Comparison of ENCODE assay signal across 10 cellular contexts in the genomic region with DNA sequence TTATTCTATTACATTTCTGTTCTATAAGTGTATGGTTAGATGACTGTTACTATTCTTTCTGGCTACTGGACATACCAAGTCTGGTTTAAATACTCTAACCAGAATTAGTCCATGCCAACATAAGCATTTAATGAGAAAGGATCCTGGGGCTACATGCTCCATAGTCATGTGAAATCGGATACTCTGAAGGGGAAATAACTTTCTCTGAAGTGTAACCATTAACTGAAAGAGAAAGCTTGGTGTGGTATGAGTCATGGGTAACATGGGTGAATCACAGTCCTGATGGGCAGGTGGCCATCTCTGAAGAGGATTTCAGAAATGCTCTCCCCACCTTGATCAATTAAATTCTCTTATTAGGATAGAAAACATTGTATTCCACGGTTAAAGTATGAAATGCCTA.
DNase-seq lines count a peak whose midpoint lies in the region; ATAC-seq, FAIRE-seq and TF ChIP-seq lines count a peak whose summit lies in the region.
"Had no signal": no experiment of that assay in that cellular context is flagged by ENCODE, and none has a peak within 500 bp of the region (broad histone marks: within the 10 kb centered on the region; RNA-seq: fewer than 3 reads in every experiment).

No MANE protein-coding gene starts in this region.

- H2AFZ ChIP-seq in GM23338, result no peak overlapping the region

- H3K27ac ChIP-seq in GM23338 (ENCODE audit: low read depth), result no peak overlapping the region
- H3K27ac ChIP-seq: C4-2B had no signal

- no peaks in the 10 kb centered on the region for H3K27me3 Mint-ChIP-seq in activated CD8-positive, alpha-beta T cell treated with anti-CD3 and anti-CD28 coated beads for 36 hours
- no peaks in the 10 kb centered on the region for H3K27me3 Mint-ChIP-seq in activated CD8-positive, alpha-beta T cell treated with anti-CD3 and anti-CD28 coated beads, Interleukin-2, amount 10 ng/mL, durations not matched to agents 7 days and 5 days (ENCODE audit: low read depth)
- peaks cover 4% of the 10 kb centered on the region for H3K27me3 Mint-ChIP-seq in GM23338 (ENCODE audit: insufficient read depth, low read depth, poor library complexity)

- H3K36me3 Mint-ChIP-seq in activated CD8-positive, alpha-beta T cell treated with anti-CD3 and anti-CD28 coated beads for 36 hours (ENCODE audit: low read depth), result peaks cover 3% of the 10 kb centered on the region
- H3K36me3 Mint-ChIP-seq in activated CD8-positive, alpha-beta T cell treated with anti-CD3 and anti-CD28 coated beads, Interleukin-2, amount 10 ng/mL, durations not matched to agents 7 days and 5 days (ENCODE audit: low read depth), result peaks cover 4% of the 10 kb centered on the region
- no peaks in the 10 kb centered on the region for H3K36me3 Mint-ChIP-seq in GM23338 (ENCODE audit: low read depth)

- CTCF ChIA-PET in activated CD8-positive, alpha-beta T cell treated with anti-CD3 and anti-CD28 coated beads for 36 hours (lab: Charles Lee), result no interaction called here
- CTCF ChIA-PET in activated CD8-positive, alpha-beta T cell treated with anti-CD3 and anti-CD28 coated beads, Interleukin-2, amount 10 ng/mL, durations not matched to agents 7 days and 5 days (lab: Charles Lee), result no interaction called here

- TF ChIP-seq CTCF in activated CD8-positive, alpha-beta T cell treated with anti-CD3 and anti-CD28 coated beads for 36 hours (IDR thresholded peaks at IDR 0.05), result no peak
- TF ChIP-seq CTCF in GM23338 (conservative IDR thresholded peaks at IDR 0.05; ENCODE audit: low read depth in 2 of 2), result no peak
- no peak for TF ChIP-seq CTCF in D721Med (IDR thresholded peaks at IDR 0.05; ENCODE audit: insufficient read depth, missing control alignments)

- FAIRE-seq in D721Med (lab: Jason Lieb, UNC), result no peak

- H3K9me3 Mint-ChIP-seq in activated CD8-positive, alpha-beta T cell treated with anti-CD3 and anti-CD28 coated beads for 36 hours, result no peaks in the 10 kb centered on the region
- no peaks in the 10 kb centered on the region for H3K9me3 Mint-ChIP-seq in activated CD8-positive, alpha-beta T cell treated with anti-CD3 and anti-CD28 coated beads, Interleukin-2, amount 10 ng/mL, durations not matched to agents 7 days and 5 days (ENCODE audit: insufficient read depth)
- H3K9me3 Mint-ChIP-seq in GM23338, result no peaks in the 10 kb centered on the region
- H3K9me3 Mint-ChIP-seq: neural crest cell had no signal

- POLR2A ChIA-PET in activated CD8-positive, alpha-beta T cell treated with anti-CD3 and anti-CD28 coated beads for 36 hours (lab: Charles Lee), result no interaction called here
- POLR2A ChIA-PET in activated CD8-positive, alpha-beta T cell treated with anti-CD3 and anti-CD28 coated beads, Interleukin-2, amount 10 ng/mL, durations not matched to agents 7 days and 5 days (lab: Charles Lee), result no interaction called here

- no peaks in the 10 kb centered on the region for H3K36me3 ChIP-seq in GM23338 (ENCODE audit: insufficient read depth)

- no peak overlapping the region for H3K27ac Mint-ChIP-seq in activated CD8-positive, alpha-beta T cell treated with anti-CD3 and anti-CD28 coated beads for 36 hours
- H3K27ac Mint-ChIP-seq in activated CD8-positive, alpha-beta T cell treated with anti-CD3 and anti-CD28 coated beads, Interleukin-2, amount 10 ng/mL, durations not matched to agents 7 days and 5 days, result no peak overlapping the region
- no peak overlapping the region for H3K27ac Mint-ChIP-seq in GM23338

- H3K4me3 Mint-ChIP-seq in activated CD8-positive, alpha-beta T cell treated with anti-CD3 and anti-CD28 coated beads for 36 hours, result no peak overlapping the region
- no peak overlapping the region for H3K4me3 Mint-ChIP-seq in activated CD8-positive, alpha-beta T cell treated with anti-CD3 and anti-CD28 coated beads, Interleukin-2, amount 10 ng/mL, durations not matched to agents 7 days and 5 days
- H3K4me3 Mint-ChIP-seq in GM23338, result no peak overlapping the region
- H3K4me3 Mint-ChIP-seq: neural crest cell had no signal

- no peak overlapping the region for H3K4me3 ChIP-seq in GM23338

- H3K4me1 Mint-ChIP-seq in activated CD8-positive, alpha-beta T cell treated with anti-CD3 and anti-CD28 coated beads for 36 hours (ENCODE audit: low read depth), result peaks cover 28% of the 10 kb centered on the region
- H3K4me1 Mint-ChIP-seq in activated CD8-positive, alpha-beta T cell treated with anti-CD3 and anti-CD28 coated beads, Interleukin-2, amount 10 ng/mL, durations not matched to agents 7 days and 5 days (ENCODE audit: low read depth), result peaks cover 19% of the 10 kb centered on the region
- H3K4me1 Mint-ChIP-seq in GM23338, result no peaks in the 10 kb centered on the region
- H3K4me1 Mint-ChIP-seq: neural crest cell had no signal

- peak; percentile 51 for DNase-seq in activated CD8-positive, alpha-beta T cell treated with anti-CD3 and anti-CD28 coated beads for 36 hours
- no peak for DNase-seq in activated CD8-positive, alpha-beta T cell treated with anti-CD3 and anti-CD28 coated beads, Interleukin-2, amount 10 ng/mL, durations not matched to agents 7 days and 5 days
- DNase-seq in OCI-M1 (lab: John Stamatoyannopoulos, UW) (peak; percentile 84), left lobe of liver (ENCODE audit: low spot score) (no peak), GM23338 (ENCODE audit: low spot score) (no peak), NCI-H1105 treated with DMSO at 0.1 percent for 48 hours (lab: John Stamatoyannopoulos, UW) (no peak), D721Med (ENCODE audit: insufficient read length, low spot score) (no peak)

- no peaks in the 10 kb centered on the region for H3F3A ChIP-seq in GM23338 (replicated peaks; ENCODE audit: low read depth)

- H3K4me1 ChIP-seq in GM23338 (ENCODE audit: insufficient read depth), result no peaks in the 10 kb centered on the region

- no peaks in the 10 kb centered on the region for H3K27me3 ChIP-seq in GM23338 (ENCODE audit: insufficient read depth)

- peak; percentile 89 for ATAC-seq in activated CD8-positive, alpha-beta T cell treated with anti-CD3 and anti-CD28 coated beads for 36 hours
- ATAC-seq in activated CD8-positive, alpha-beta T cell treated with anti-CD3 and anti-CD28 coated beads, Interleukin-2, amount 10 ng/mL, durations not matched to agents 7 days and 5 days, result no peak
- ATAC-seq in HG02938 (IDR thresholded peaks at IDR 0.05; ENCODE audit: unreplicated experiment), result peak; percentile 99
- ATAC-seq in left lobe of liver, result peak; percentile 65
- no peak for ATAC-seq in GM23338

- no peaks in the 10 kb centered on the region for H3K79me2 ChIP-seq in GM23338 (replicated peaks; ENCODE audit: insufficient read depth)

- no peaks in the 10 kb centered on the region for H4K20me1 ChIP-seq in GM23338 (replicated peaks; ENCODE audit: insufficient read depth)

- no peak overlapping the region for H3K4me2 ChIP-seq in GM23338

- intact Hi-C loops in activated CD8-positive, alpha-beta T cell treated with anti-CD3 and anti-CD28 coated beads for 36 hours (cut with micrococcal nuclease), result no loop called here

- no peaks in the 10 kb centered on the region for H3K9me2 ChIP-seq in GM23338 (ENCODE audit: insufficient read depth)

TF ChIP-seq in GM23338, 12 proteins besides CTCF, POLR2A, EP300 and RAD21 (continues in another document):
- TF ChIP-seq, protein P1, sequence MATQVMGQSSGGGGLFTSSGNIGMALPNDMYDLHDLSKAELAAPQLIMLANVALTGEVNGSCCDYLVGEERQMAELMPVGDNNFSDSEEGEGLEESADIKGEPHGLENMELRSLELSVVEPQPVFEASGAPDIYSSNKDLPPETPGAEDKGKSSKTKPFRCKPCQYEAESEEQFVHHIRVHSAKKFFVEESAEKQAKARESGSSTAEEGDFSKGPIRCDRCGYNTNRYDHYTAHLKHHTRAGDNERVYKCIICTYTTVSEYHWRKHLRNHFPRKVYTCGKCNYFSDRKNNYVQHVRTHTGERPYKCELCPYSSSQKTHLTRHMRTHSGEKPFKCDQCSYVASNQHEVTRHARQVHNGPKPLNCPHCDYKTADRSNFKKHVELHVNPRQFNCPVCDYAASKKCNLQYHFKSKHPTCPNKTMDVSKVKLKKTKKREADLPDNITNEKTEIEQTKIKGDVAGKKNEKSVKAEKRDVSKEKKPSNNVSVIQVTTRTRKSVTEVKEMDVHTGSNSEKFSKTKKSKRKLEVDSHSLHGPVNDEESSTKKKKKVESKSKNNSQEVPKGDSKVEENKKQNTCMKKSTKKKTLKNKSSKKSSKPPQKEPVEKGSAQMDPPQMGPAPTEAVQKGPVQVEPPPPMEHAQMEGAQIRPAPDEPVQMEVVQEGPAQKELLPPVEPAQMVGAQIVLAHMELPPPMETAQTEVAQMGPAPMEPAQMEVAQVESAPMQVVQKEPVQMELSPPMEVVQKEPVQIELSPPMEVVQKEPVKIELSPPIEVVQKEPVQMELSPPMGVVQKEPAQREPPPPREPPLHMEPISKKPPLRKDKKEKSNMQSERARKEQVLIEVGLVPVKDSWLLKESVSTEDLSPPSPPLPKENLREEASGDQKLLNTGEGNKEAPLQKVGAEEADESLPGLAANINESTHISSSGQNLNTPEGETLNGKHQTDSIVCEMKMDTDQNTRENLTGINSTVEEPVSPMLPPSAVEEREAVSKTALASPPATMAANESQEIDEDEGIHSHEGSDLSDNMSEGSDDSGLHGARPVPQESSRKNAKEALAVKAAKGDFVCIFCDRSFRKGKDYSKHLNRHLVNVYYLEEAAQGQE (IDR thresholded peaks at IDR 0.05; ENCODE audit: unreplicated experiment), result no peak
- TF ChIP-seq STAT1 (IDR thresholded peaks at IDR 0.05; ENCODE audit: unreplicated experiment) (no peak), EZH2phosphoT487 (IDR thresholded peaks at IDR 0.05; ENCODE audit: unreplicated experiment) (no peak), ZNF331 (CRISPR knock-in tag; IDR thresholded peaks at IDR 0.05; ENCODE audit: low read depth) (no peak), CREB1 (CRISPR knock-in tag; IDR thresholded peaks at IDR 0.05; ENCODE audit: low read depth) (no peak), NANOG (IDR thresholded peaks at IDR 0.05; ENCODE audit: borderline replicate concordance) (no peak), ZNF114 (CRISPR knock-in tag; IDR thresholded peaks at IDR 0.05) (no peak), EZH2 (IDR thresholded peaks at IDR 0.05; ENCODE audit: low read depth, unreplicated experiment) (no peak), POLR2AphosphoS5 (IDR thresholded peaks at IDR 0.05; ENCODE audit: low read depth) (no peak), JUNB (IDR thresholded peaks at IDR 0.05; ENCODE audit: unreplicated experiment) (no peak)
- TF ChIP-seq, protein P2, sequence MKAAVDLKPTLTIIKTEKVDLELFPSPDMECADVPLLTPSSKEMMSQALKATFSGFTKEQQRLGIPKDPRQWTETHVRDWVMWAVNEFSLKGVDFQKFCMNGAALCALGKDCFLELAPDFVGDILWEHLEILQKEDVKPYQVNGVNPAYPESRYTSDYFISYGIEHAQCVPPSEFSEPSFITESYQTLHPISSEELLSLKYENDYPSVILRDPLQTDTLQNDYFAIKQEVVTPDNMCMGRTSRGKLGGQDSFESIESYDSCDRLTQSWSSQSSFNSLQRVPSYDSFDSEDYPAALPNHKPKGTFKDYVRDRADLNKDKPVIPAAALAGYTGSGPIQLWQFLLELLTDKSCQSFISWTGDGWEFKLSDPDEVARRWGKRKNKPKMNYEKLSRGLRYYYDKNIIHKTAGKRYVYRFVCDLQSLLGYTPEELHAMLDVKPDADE (IDR thresholded peaks at IDR 0.05), result no peak

Comparison
In these comparisons a context has a peak if more than half of its experiments do, and no peak if none do; other contexts are left out.
1. ATAC-seq: peak in activated CD8-positive, alpha-beta T cell treated with anti-CD3 and anti-CD28 coated beads for 36 hours (single experiment), HG02938 (single experiment) and left lobe of liver (single experiment); none in activated CD8-positive, alpha-beta T cell treated with anti-CD3 and anti-CD28 coated beads, Interleukin-2, amount 10 ng/mL, durations not matched to agents 7 days and 5 days (single experiment) and GM23338 (single experiment).
2. DNase-seq: peak in activated CD8-positive, alpha-beta T cell treated with anti-CD3 and anti-CD28 coated beads for 36 hours (single experiment) and OCI-M1 (single experiment); none in activated CD8-positive, alpha-beta T cell treated with anti-CD3 and anti-CD28 coated beads, Interleukin-2, amount 10 ng/mL, durations not matched to agents 7 days and 5 days (single experiment), left lobe of liver (single experiment), GM23338 (single experiment), NCI-H1105 treated with DMSO at 0.1 percent for 48 hours (single experiment) and D721Med (single experiment).